Comparison of ENCODE assay signal across 12 cellular contexts in genomic region chr1:226728448-226728847, GRCh38. TPM values are rescaled to one million over a fixed set of nuclear protein-coding genes. Genes with fewer than 3 reads are reported as not detected.
DNase-seq lines count a peak whose midpoint lies in the region; ATAC-seq and TF ChIP-seq lines count a peak whose summit lies in the region.
"Had no signal": no experiment of that assay in that cellular context is flagged by ENCODE, and none has a peak within 500 bp of the region (broad histone marks: within the 10 kb centered on the region; RNA-seq: fewer than 3 reads in every experiment).

No MANE protein-coding gene starts in this region.

- H2AFZ ChIP-seq in SU-DHL-6 (ENCODE audit: low read depth, low read length, severe bottlenecking): no peak overlapping the region

- no peaks in the 10 kb centered on the region for H3K9me3 Mint-ChIP-seq in CD8-positive, alpha-beta memory T cell
- no peaks in the 10 kb centered on the region for H3K9me3 Mint-ChIP-seq in dendritic cell treated with granulocyte-macrophage colony-stimulating factor and Interleukin-4, amounts not matched to agents 40 ng/mL and 50 ng/mL, for 4 days
- no peaks in the 10 kb centered on the region for H3K9me3 Mint-ChIP-seq in osteocyte (ENCODE audit: unreplicated experiment)

- no peaks in the 10 kb centered on the region for H3K27me3 ChIP-seq in CD8-positive, alpha-beta memory T cell (ENCODE audit: insufficient read depth, low read length, poor library complexity, severe bottlenecking)
- H3K27me3 ChIP-seq in SU-DHL-6 (ENCODE audit: low read length): no peaks in the 10 kb centered on the region
- no peaks in the 10 kb centered on the region for H3K27me3 ChIP-seq in gastrocnemius medialis
- H3K27me3 ChIP-seq: ascending aorta had no signal

- in situ Hi-C loops in gastrocnemius medialis (cut with MboI; ENCODE audit: low sequenced_read_pairs in 4 of 4): no loop called here

- H3K4me2 ChIP-seq in SU-DHL-6 (ENCODE audit: low read depth, low read length, poor library complexity, severe bottlenecking): peak overlapping the region; percentile 13

- H3K4me1 Mint-ChIP-seq in CD8-positive, alpha-beta memory T cell: peaks cover 89 to 100% (median 99%) of the 10 kb centered on the region in 3 donors
- peaks cover 88% of the 10 kb centered on the region for H3K4me1 Mint-ChIP-seq in dendritic cell treated with granulocyte-macrophage colony-stimulating factor and Interleukin-4, amounts not matched to agents 40 ng/mL and 50 ng/mL, for 4 days (ENCODE audit: low read depth)
- peaks cover 60% of the 10 kb centered on the region for H3K4me1 Mint-ChIP-seq in osteocyte (ENCODE audit: unreplicated experiment)

- H3K9me2 ChIP-seq in SU-DHL-6 (replicated peaks; ENCODE audit: insufficient read depth, low read length): no peaks in the 10 kb centered on the region

- peaks cover 100% of the 10 kb centered on the region for H3K79me2 ChIP-seq in SU-DHL-6 (ENCODE audit: insufficient read depth, low read length)

- peaks cover 20% of the 10 kb centered on the region for H4K20me1 ChIP-seq in SU-DHL-6 (ENCODE audit: low read depth, low read length)

- peak overlapping the region; percentile 91 to 100 (median 95) for H3K27ac Mint-ChIP-seq in CD8-positive, alpha-beta memory T cell
- peak overlapping the region; percentile 39 for H3K27ac Mint-ChIP-seq in dendritic cell treated with granulocyte-macrophage colony-stimulating factor and Interleukin-4, amounts not matched to agents 40 ng/mL and 50 ng/mL, for 4 days
- H3K27ac Mint-ChIP-seq in osteocyte (ENCODE audit: unreplicated experiment): no peak overlapping the region

- H3K27me3 Mint-ChIP-seq in CD8-positive, alpha-beta memory T cell: peaks cover 0 to 1% of the 10 kb centered on the region in 2 donors
- H3K27me3 Mint-ChIP-seq in dendritic cell treated with granulocyte-macrophage colony-stimulating factor and Interleukin-4, amounts not matched to agents 40 ng/mL and 50 ng/mL, for 4 days: no peaks in the 10 kb centered on the region
- no peaks in the 10 kb centered on the region for H3K27me3 Mint-ChIP-seq in osteocyte (ENCODE audit: unreplicated experiment)

- no peaks in the 10 kb centered on the region for H3K9me3 ChIP-seq in CD8-positive, alpha-beta memory T cell (ENCODE audit: low read length)
- H3K9me3 ChIP-seq in SU-DHL-6 (ENCODE audit: insufficient read depth, low read length) (no peaks in the 10 kb centered on the region), gastrocnemius medialis (no peaks in the 10 kb centered on the region)
- H3K9me3 ChIP-seq: ascending aorta had no signal

- H3K4me3 ChIP-seq in CD8-positive, alpha-beta memory T cell (ENCODE audit: low read length): peak overlapping the region; percentile 38
- H3K4me3 ChIP-seq in SU-DHL-6 (ENCODE audit: insufficient read depth, low read length, poor library complexity, severe bottlenecking) (no peak overlapping the region), gastrocnemius medialis (no peak overlapping the region)
- H3K4me3 ChIP-seq: ascending aorta had no signal

- H3K27ac ChIP-seq in CD8-positive, alpha-beta memory T cell (ENCODE audit: low read depth, low read length): no peak overlapping the region
- peak overlapping the region; percentile 9; the same call in 1 of the 2 replicates for H3K27ac ChIP-seq in SU-DHL-6 (ENCODE audit: low read depth, low read length)
- H3K27ac ChIP-seq in gastrocnemius medialis: peak overlapping the region in 3 of 4 donors; percentile 3 to 48 (median 42)
- H3K27ac ChIP-seq: ascending aorta had no signal

- H3K9ac ChIP-seq in SU-DHL-6 (ENCODE audit: low read length): no peak overlapping the region

- no peak for TF ChIP-seq CTCF in SU-DHL-6 (IDR thresholded peaks at IDR 0.05; ENCODE audit: insufficient read depth, low read length, poor library complexity, severe bottlenecking)
- TF ChIP-seq CTCF in gastrocnemius medialis (IDR thresholded peaks at IDR 0.05 in 4 of 5, conservative IDR thresholded peaks at IDR 0.05 in 1 of 5): no peak
- no peak for TF ChIP-seq CTCF in osteocyte (IDR thresholded peaks at IDR 0.05)

- ATAC-seq in gastrocnemius medialis: no peak
- ATAC-seq: PC-3 had no signal

- DNase-seq in CD8-positive, alpha-beta memory T cell: peak in 1 of 5 donors; percentile 23
- no peak for DNase-seq in gastrocnemius medialis
- no peak for DNase-seq in HK-2 (ENCODE audit: unreplicated experiment)
- no peak for DNase-seq in osteocyte (ENCODE audit: extremely low spot score, unreplicated experiment)
- no peak for DNase-seq in NCI-H2196 treated with DMSO at 0.1 percent for 48 hours (lab: John Stamatoyannopoulos, UW; ENCODE audit: unreplicated experiment)
- DNase-seq: COR-L47; NCI-H1048; PC-3; stimulated activated CD4-positive, alpha-beta T cell treated with anti-CD3 and anti-CD28 coated beads, Interleukin-4, amount 100 ng/mL, for 4 hours had no signal

- H3K36me3 ChIP-seq in CD8-positive, alpha-beta memory T cell (ENCODE audit: insufficient read depth, low read length): peaks cover 17% of the 10 kb centered on the region
- peaks cover 14% of the 10 kb centered on the region; the same call in 1 of the 2 replicates for H3K36me3 ChIP-seq in SU-DHL-6 (ENCODE audit: low read length)
- H3K36me3 ChIP-seq in gastrocnemius medialis: no peaks in the 10 kb centered on the region
- H3K36me3 ChIP-seq: ascending aorta had no signal

- CTCF ChIA-PET in CD8-positive, alpha-beta memory T cell (lab: Charles Lee): interaction anchor here (3.2 kb wide), 1 partner anchor 15 kb away, joined by 18 read pairs; no protein-coding TSS in a partner anchor

- H3K36me3 Mint-ChIP-seq in CD8-positive, alpha-beta memory T cell: peaks cover 16 to 89% (median 30%) of the 10 kb centered on the region in 3 donors
- H3K36me3 Mint-ChIP-seq in dendritic cell treated with granulocyte-macrophage colony-stimulating factor and Interleukin-4, amounts not matched to agents 40 ng/mL and 50 ng/mL, for 4 days (ENCODE audit: low read depth): peaks cover 74% of the 10 kb centered on the region
- peaks cover 30% of the 10 kb centered on the region for H3K36me3 Mint-ChIP-seq in osteocyte (ENCODE audit: unreplicated experiment)

- H3K4me1 ChIP-seq in CD8-positive, alpha-beta memory T cell (ENCODE audit: insufficient read depth, low read length): peaks cover 77% of the 10 kb centered on the region
- H3K4me1 ChIP-seq in gastrocnemius medialis: peaks cover 31 to 47% of the 10 kb centered on the region in 2 donors

- TF ChIP-seq POLR2A in gastrocnemius medialis (IDR thresholded peaks at IDR 0.05): no peak

- intact Hi-C loops in dendritic cell treated with granulocyte-macrophage colony-stimulating factor and Interleukin-4, amounts not matched to agents 40 ng/mL and 50 ng/mL, for 4 days (cut with micrococcal nuclease): no loop called here
- intact Hi-C loops in gastrocnemius medialis (cut with DNase I; ENCODE audit: low total_unique reads): no loop called here

- H3K4me3 Mint-ChIP-seq in CD8-positive, alpha-beta memory T cell: peak overlapping the region; percentile 88 to 100 (median 94)
- no peak overlapping the region for H3K4me3 Mint-ChIP-seq in dendritic cell treated with granulocyte-macrophage colony-stimulating factor and Interleukin-4, amounts not matched to agents 40 ng/mL and 50 ng/mL, for 4 days
- H3K4me3 Mint-ChIP-seq in osteocyte (ENCODE audit: unreplicated experiment): no peak overlapping the region

- POLR2A ChIA-PET in CD8-positive, alpha-beta memory T cell (lab: Charles Lee): interaction anchor here (0.6 to 0.9 kb wide), 2 partner anchors 8 to 27 kb away, joined by 3 to 5 read pairs; no protein-coding TSS in a partner anchor

- H3F3A ChIP-seq in SU-DHL-6 (ENCODE audit: insufficient read depth): no peaks in the 10 kb centered on the region; the same call in 1 of the 2 replicates

RNA-seq across cellular contexts. Expression of gene ITPKB, which starts 10.6 kb away (rescaled TPM):
- total RNA-seq in CD8-positive, alpha-beta memory T cell: 10 to 100 TPM; 37.7 to 39.6 TPM
- 50.1 TPM for polyA plus RNA-seq in CD8-positive, alpha-beta memory T cell
- total RNA-seq in gastrocnemius medialis (10 to 100 TPM in 1 of 4 donors, 1 to 10 TPM in 3; 7.1 to 13.9 (median 7.8) TPM), osteocyte (28.3 and 30.0 TPM in 2 replicates)

Comparison
In these comparisons a context has a peak if more than half of its experiments do, and no peak if none do; other contexts are left out.
1. H3K4me3 Mint-ChIP-seq: peak in CD8-positive, alpha-beta memory T cell (7 of 7); none in dendritic cell treated with granulocyte-macrophage colony-stimulating factor and Interleukin-4, amounts not matched to agents 40 ng/mL and 50 ng/mL, for 4 days (single experiment) and osteocyte (single experiment).